ENCODE assay signal across 23 cellular contexts in the genomic region with DNA sequence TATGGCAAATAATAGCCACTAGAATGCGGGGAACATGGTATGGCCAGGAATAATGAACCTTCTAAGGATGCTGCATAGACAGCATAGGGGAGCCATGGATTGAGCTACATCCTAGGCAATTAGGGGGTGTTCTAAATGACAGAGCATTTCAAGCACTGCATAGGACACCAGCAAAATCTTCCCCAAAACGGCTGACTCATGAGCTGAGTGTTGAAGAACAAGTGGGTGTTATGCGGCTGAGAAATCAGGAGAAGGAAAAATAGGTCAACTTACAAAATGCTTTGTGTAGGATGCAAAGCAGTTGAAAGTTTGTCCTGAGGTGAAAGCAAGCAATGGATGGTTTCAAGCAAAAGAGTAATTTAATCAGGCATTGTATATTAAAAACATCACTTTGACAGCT.
"Had no signal": no experiment of that assay in that cellular context is flagged by ENCODE, and none has a peak within 500 bp of the region (broad histone marks: within the 10 kb centered on the region; RNA-seq: fewer than 3 reads in every experiment).

No MANE protein-coding gene starts in this region.

- H3K4me3 ChIP-seq: lower lobe of right lung, right atrium auricular region, smooth muscle cell, thyroid gland had no signal

- H3K4me1 Mint-ChIP-seq: immature natural killer cell; natural killer cell; stimulated activated naive CD8-positive, alpha-beta T cell treated with anti-CD3 and anti-CD28 coated beads, Interleukin-15, amount 100 ng/mL, for 72 hours had no signal

- ATAC-seq: esophagus mucosa; left ventricle myocardium superior; lower lobe of right lung; natural killer cell; sciatic nerve; stimulated activated naive CD8-positive, alpha-beta T cell treated with anti-CD3 and anti-CD28 coated beads, Interleukin-15, amount 100 ng/mL, for 72 hours had no signal

- H3K4me3 Mint-ChIP-seq: immature natural killer cell; natural killer cell; stimulated activated naive CD8-positive, alpha-beta T cell treated with anti-CD3 and anti-CD28 coated beads, Interleukin-15, amount 100 ng/mL, for 72 hours had no signal

- H3K79me2 ChIP-seq: parathyroid adenoma had no signal

- H3K27me3 ChIP-seq: right atrium auricular region, thyroid gland had no signal

- H3K9me3 ChIP-seq: lower lobe of right lung, right atrium auricular region, thyroid gland had no signal

- H3K27ac Mint-ChIP-seq: immature natural killer cell; natural killer cell; progenitor cell of endocrine pancreas; stimulated activated naive CD8-positive, alpha-beta T cell treated with anti-CD3 and anti-CD28 coated beads, Interleukin-15, amount 100 ng/mL, for 72 hours had no signal

- DNase-seq: cerebellar nuclear complex; cortex of kidney; foreskin melanocyte; glutamatergic neuron; immature natural killer cell; left ventricle myocardium superior; lower lobe of right lung; natural killer cell; stimulated activated CD4-positive, alpha-beta T cell treated with anti-CD3 and anti-CD28 coated beads, Interleukin-12 subunit alpha, Interleukin-12 subunit beta, amount 100 ng/mL, for 4 hours; stimulated activated CD4-positive, alpha-beta T cell treated with anti-CD3 and anti-CD28 coated beads, Interleukin-1b, Interleukin-23, amount 100 ng/mL, for 48 hours; stimulated activated CD4-positive, alpha-beta T cell treated with anti-CD3 and anti-CD28 coated beads, Interleukin-4, amount 100 ng/mL, for 1 hour; stimulated activated CD8-positive, alpha-beta memory T cell treated with anti-CD3 and anti-CD28 coated beads, Interleukin-4, amount 100 ng/mL, for 48 hours; stimulated activated naive CD4-positive, alpha-beta T cell; stimulated activated naive CD8-positive, alpha-beta T cell treated with anti-CD3 and anti-CD28 coated beads, Interleukin-15, amount 100 ng/mL, for 72 hours; thyroid gland; trophoblast cell had no signal

- H3K9ac ChIP-seq: parathyroid adenoma had no signal

- H3K4me2 ChIP-seq: smooth muscle cell had no signal

- H3K36me3 ChIP-seq: lower lobe of right lung, right atrium auricular region, thyroid gland had no signal

- H3K36me3 Mint-ChIP-seq: immature natural killer cell, natural killer cell had no signal

- H3K4me1 ChIP-seq: lower lobe of right lung, parathyroid adenoma, right atrium auricular region, thyroid gland had no signal

- H3K27ac ChIP-seq: epithelial cell of prostate, lower lobe of right lung, parathyroid adenoma, right atrium auricular region, thyroid gland had no signal

- H3K27me3 Mint-ChIP-seq: progenitor cell of endocrine pancreas; stimulated activated naive CD8-positive, alpha-beta T cell treated with anti-CD3 and anti-CD28 coated beads, Interleukin-15, amount 100 ng/mL, for 72 hours had no signal

- H2AFZ ChIP-seq: parathyroid adenoma had no signal
